Comparison of ENCODE assay signal across 11 cellular contexts in the genomic region with DNA sequence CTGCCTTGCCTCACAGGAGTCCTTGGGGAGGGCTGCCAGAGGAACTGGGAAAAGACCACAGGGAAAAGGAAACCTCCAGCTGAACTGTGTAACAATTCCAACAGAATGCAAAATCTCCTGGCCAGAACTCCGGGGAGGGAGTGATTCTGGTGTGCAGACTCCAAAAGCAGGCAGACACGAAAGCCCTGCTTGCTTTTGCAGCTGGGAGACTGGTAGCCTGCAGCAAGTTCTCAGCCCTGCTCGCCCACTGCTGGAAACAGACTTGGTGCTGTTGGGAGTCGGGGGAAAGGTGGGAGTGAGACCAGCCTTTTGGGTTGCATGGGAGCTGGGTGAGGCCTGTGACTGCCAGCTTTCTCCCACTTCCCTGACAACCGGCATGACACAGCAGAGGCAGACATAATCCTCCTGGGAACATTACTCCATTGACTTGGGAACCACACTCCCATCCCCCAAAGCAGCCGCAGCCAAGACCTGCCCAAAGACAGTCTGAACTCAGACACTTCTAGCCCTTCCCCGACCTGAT. TPM values are rescaled to one million over a fixed set of nuclear protein-coding genes. Genes with fewer than 3 reads are reported as not detected.
DNase-seq lines count a peak whose midpoint lies in the region; ATAC-seq and TF ChIP-seq lines count a peak whose summit lies in the region.
"Had no signal": no experiment of that assay in that cellular context is flagged by ENCODE, and none has a peak within 500 bp of the region (broad histone marks: within the 10 kb centered on the region; RNA-seq: fewer than 3 reads in every experiment).

No MANE protein-coding gene starts in this region.

- no peaks in the 10 kb centered on the region for H3K79me1 ChIP-seq in trophoblast cell (ENCODE audit: low read length)

- ATAC-seq in Right ventricle myocardium superior (ENCODE audit: poor library complexity) = peak; percentile 82
- no peak for ATAC-seq in stimulated activated memory B cell treated with anti-CD40 and anti-IgM and Interleukin-4, amounts not matched to agents 10 μg/mL and 1 μg/mL and 100 μg/mL, for 72 hours

- no peak overlapping the region for H3K23ac ChIP-seq in trophoblast cell (ENCODE audit: low read length)

- no CpG with 5 or more reads among the region's 7 CpGs for WGBS in trophoblast cell (ENCODE audit: extremely low coverage, insufficient coverage, insufficient read length)

- H3K27ac Mint-ChIP-seq in stimulated activated memory B cell treated with anti-CD40 and anti-IgM and Interleukin-4, amounts not matched to agents 10 μg/mL and 1 μg/mL and 100 μg/mL, for 72 hours = no peak overlapping the region
- no peak overlapping the region for H3K27ac Mint-ChIP-seq in immature natural killer cell

- H3K4me3 ChIP-seq in BLaER1 (0 out of 2 replicates have a peak overlapping the region, but pooled peaks have one; percentile 16), WERI-Rb-1 (ENCODE audit: low read depth, low read length) (no peak overlapping the region), trophoblast cell (ENCODE audit: low read depth, low read length) (peak overlapping the region; percentile 12)

- H3K9ac ChIP-seq in BLaER1 = no peak overlapping the region; the same call in 1 of the 2 replicates
- H3K9ac ChIP-seq in trophoblast cell (ENCODE audit: low read length) = no peak overlapping the region

- H2BK12ac ChIP-seq in trophoblast cell (ENCODE audit: low read length) = no peak overlapping the region

- TF ChIP-seq CTCF in WERI-Rb-1 (IDR thresholded peaks at IDR 0.05; ENCODE audit: low read depth, low read length) = no peak

- peaks cover 7% of the 10 kb centered on the region for H3K4me1 Mint-ChIP-seq in stimulated activated memory B cell treated with anti-CD40 and anti-IgM and Interleukin-4, amounts not matched to agents 10 μg/mL and 1 μg/mL and 100 μg/mL, for 72 hours
- H3K4me1 Mint-ChIP-seq in immature natural killer cell = peaks cover 5 to 9% of the 10 kb centered on the region in 2 donors

- H3K27ac ChIP-seq in BLaER1 (peak overlapping the region; percentile 31; the same call in 1 of the 2 replicates), WERI-Rb-1 (no peak overlapping the region), trophoblast cell (ENCODE audit: low read depth, low read length) (no peak overlapping the region)

- H2AK5ac ChIP-seq in trophoblast cell (ENCODE audit: low read length) = no peak overlapping the region

- H4K20me1 ChIP-seq in BLaER1 = no peaks in the 10 kb centered on the region

- H3K4me2 ChIP-seq in BLaER1 (peak overlapping the region; percentile 76), trophoblast cell (ENCODE audit: low read length) (no peak overlapping the region)

- H3K4me3 Mint-ChIP-seq in stimulated activated memory B cell treated with anti-CD40 and anti-IgM and Interleukin-4, amounts not matched to agents 10 μg/mL and 1 μg/mL and 100 μg/mL, for 72 hours = no peak overlapping the region
- H3K4me3 Mint-ChIP-seq in immature natural killer cell = no peak overlapping the region
- H3K4me3 Mint-ChIP-seq: nephron had no signal

- H3K9me3 Mint-ChIP-seq in stimulated activated memory B cell treated with anti-CD40 and anti-IgM and Interleukin-4, amounts not matched to agents 10 μg/mL and 1 μg/mL and 100 μg/mL, for 72 hours = peaks cover 5% of the 10 kb centered on the region
- no peaks in the 10 kb centered on the region for H3K9me3 Mint-ChIP-seq in immature natural killer cell

- no peak overlapping the region for H4K12ac ChIP-seq in trophoblast cell (ENCODE audit: low read depth, low read length)

- no peak overlapping the region for H2BK120ac ChIP-seq in trophoblast cell (ENCODE audit: insufficient read depth, low read length, poor library complexity)

- peak; percentile 30 for DNase-seq in WERI-Rb-1
- DNase-seq in Right ventricle myocardium superior = peak; percentile 50
- no peak for DNase-seq in trophoblast cell
- no peak for DNase-seq in cerebellum (ENCODE audit: low spot score)
- DNase-seq in UCSD-AML1 (lab: John Stamatoyannopoulos, UW; ENCODE audit: unreplicated experiment) = no peak
- DNase-seq in immature natural killer cell = no peak
- DNase-seq: amniotic stem cell, NCI-H2081 had no signal

- no peak overlapping the region for H3K18ac ChIP-seq in trophoblast cell (ENCODE audit: low read length)

- H3K4ac ChIP-seq in trophoblast cell (ENCODE audit: low read depth, low read length) = no peak overlapping the region

- H3K27me3 Mint-ChIP-seq in stimulated activated memory B cell treated with anti-CD40 and anti-IgM and Interleukin-4, amounts not matched to agents 10 μg/mL and 1 μg/mL and 100 μg/mL, for 72 hours = peaks cover 27% of the 10 kb centered on the region
- peaks cover 0 to 13% (median 2%) of the 10 kb centered on the region in 3 donors for H3K27me3 Mint-ChIP-seq in immature natural killer cell (ENCODE audit: low read depth in 3 of 3)

- H2AFZ ChIP-seq in trophoblast cell (ENCODE audit: insufficient read depth, low read length, poor library complexity) = no peak overlapping the region

- H3K36me3 ChIP-seq in BLaER1 (no peaks in the 10 kb centered on the region), WERI-Rb-1 (no peaks in the 10 kb centered on the region), trophoblast cell (ENCODE audit: control insufficient read depth in 1 of 2, insufficient read depth in 2 of 2, low read length in 2 of 2) (no peaks in the 10 kb centered on the region)

- H3K27me3 ChIP-seq in BLaER1 (no peaks in the 10 kb centered on the region), WERI-Rb-1 (ENCODE audit: insufficient read depth, low read depth, severe bottlenecking) (no peaks in the 10 kb centered on the region), trophoblast cell (ENCODE audit: insufficient read depth, low read length) (no peaks in the 10 kb centered on the region)

- H3K79me2 ChIP-seq in trophoblast cell (ENCODE audit: control insufficient read depth, insufficient read depth, low read length, poor library complexity) = no peaks in the 10 kb centered on the region

- no peaks in the 10 kb centered on the region for H3K36me3 Mint-ChIP-seq in stimulated activated memory B cell treated with anti-CD40 and anti-IgM and Interleukin-4, amounts not matched to agents 10 μg/mL and 1 μg/mL and 100 μg/mL, for 72 hours
- H3K36me3 Mint-ChIP-seq in immature natural killer cell = no peaks in the 10 kb centered on the region

- H3K4me1 ChIP-seq in BLaER1 = peaks cover 18% of the 10 kb centered on the region
- peaks cover 2 to 8% of the 10 kb centered on the region in 2 experiments for H3K4me1 ChIP-seq in trophoblast cell (ENCODE audit: control insufficient read depth in 1 of 2, insufficient read depth in 2 of 2, low read length in 2 of 2)

- H3K14ac ChIP-seq in trophoblast cell (ENCODE audit: low read length) = no peak overlapping the region

- peak overlapping the region; percentile 10 for H4K8ac ChIP-seq in trophoblast cell (ENCODE audit: low read depth, low read length)

- intact Hi-C loops in Right ventricle myocardium superior (cut with DNase I) = no loop called here

- H3K9me3 ChIP-seq in BLaER1 = peaks cover 2% of the 10 kb centered on the region; the same call in 1 of the 2 replicates
- no peaks in the 10 kb centered on the region for H3K9me3 ChIP-seq in WERI-Rb-1 (ENCODE audit: severe bottlenecking)
- no peaks in the 10 kb centered on the region for H3K9me3 ChIP-seq in trophoblast cell (ENCODE audit: insufficient read depth, low read depth, low read length)

- no peak overlapping the region for H2BK5ac ChIP-seq in trophoblast cell (ENCODE audit: low read depth, low read length, poor library complexity)

- no peak overlapping the region for H4K91ac ChIP-seq in trophoblast cell (ENCODE audit: low read depth, low read length)

RNA-seq across cellular contexts. Expression of a gene that starts 26.0 kb away (rescaled TPM):
- 3.6 TPM for total RNA-seq in Right ventricle myocardium superior
- 3.6 and 4.0 TPM in 2 replicates for polyA plus RNA-seq in trophoblast cell (2013)
- total RNA-seq in cerebellum = 1.8 TPM
- 10 to 100 TPM; 46.9 to 66.0 (median 56.1) TPM for polyA plus RNA-seq in immature natural killer cell

RNA-seq across cellular contexts. Expression of a gene that starts 42.0 kb away (rescaled TPM):
- 2.8 TPM for total RNA-seq in Right ventricle myocardium superior
- polyA plus RNA-seq in trophoblast cell (2013) = 0.85 and 0.90 TPM in 2 replicates
- total RNA-seq in cerebellum = 0.27 TPM
- polyA plus RNA-seq in immature natural killer cell = not detected

RNA-seq across cellular contexts. Expression of a gene that starts 53.8 kb away (rescaled TPM):
- 1.6 TPM for total RNA-seq in Right ventricle myocardium superior
- polyA plus RNA-seq in trophoblast cell (2013) = 0.83 and 1.0 TPM in 2 replicates
- total RNA-seq in cerebellum = 3.8 TPM
- polyA plus RNA-seq in immature natural killer cell = 1 to 10 TPM in 2 of 3 donors, under 1 TPM in 1; 0.83 to 3.8 (median 1.6) TPM

Comparison
In these comparisons a context has a peak if more than half of its experiments do, and no peak if none do; other contexts are left out.
1. DNase-seq: peak in WERI-Rb-1 (single experiment) and Right ventricle myocardium superior (single experiment); none in trophoblast cell (0 of 2), cerebellum (single experiment), UCSD-AML1 (single experiment) and immature natural killer cell (0 of 3).